In the genomic region with DNA sequence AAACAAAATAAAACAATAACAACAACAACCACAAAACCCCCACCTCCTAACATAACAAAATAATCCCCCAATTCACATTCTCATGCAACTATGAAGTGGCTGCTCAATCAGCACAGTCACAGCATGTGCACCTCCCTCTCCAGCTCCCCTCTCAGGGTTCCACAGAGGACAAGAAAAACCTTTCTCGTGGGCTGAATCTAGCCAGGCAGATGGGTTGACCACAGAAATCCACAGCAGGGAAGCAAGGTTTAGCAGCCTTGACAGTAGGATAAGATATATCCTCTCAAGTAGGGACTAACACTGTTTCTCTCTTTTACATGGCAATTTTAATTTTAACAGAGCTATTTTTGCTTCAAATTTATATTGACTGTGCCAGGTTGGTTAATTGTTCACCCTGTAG, we compare ENCODE assay signal across 1 cellular context.
TF ChIP-seq lines count a peak whose summit lies in the region.

No MANE protein-coding gene starts in this region.

TF ChIP-seq in GM23338, 12 proteins besides CTCF, POLR2A, EP300 and RAD21 (continued from another document):
- TF ChIP-seq, protein P1, sequence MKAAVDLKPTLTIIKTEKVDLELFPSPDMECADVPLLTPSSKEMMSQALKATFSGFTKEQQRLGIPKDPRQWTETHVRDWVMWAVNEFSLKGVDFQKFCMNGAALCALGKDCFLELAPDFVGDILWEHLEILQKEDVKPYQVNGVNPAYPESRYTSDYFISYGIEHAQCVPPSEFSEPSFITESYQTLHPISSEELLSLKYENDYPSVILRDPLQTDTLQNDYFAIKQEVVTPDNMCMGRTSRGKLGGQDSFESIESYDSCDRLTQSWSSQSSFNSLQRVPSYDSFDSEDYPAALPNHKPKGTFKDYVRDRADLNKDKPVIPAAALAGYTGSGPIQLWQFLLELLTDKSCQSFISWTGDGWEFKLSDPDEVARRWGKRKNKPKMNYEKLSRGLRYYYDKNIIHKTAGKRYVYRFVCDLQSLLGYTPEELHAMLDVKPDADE (IDR thresholded peaks at IDR 0.05): no peak
- TF ChIP-seq ZNF114 (CRISPR knock-in tag; IDR thresholded peaks at IDR 0.05): no peak
- TF ChIP-seq ZNF331 (CRISPR knock-in tag; IDR thresholded peaks at IDR 0.05; ENCODE audit: low read depth): no peak
- no peak for TF ChIP-seq STAT1 (IDR thresholded peaks at IDR 0.05; ENCODE audit: unreplicated experiment)
- TF ChIP-seq, protein P2, sequence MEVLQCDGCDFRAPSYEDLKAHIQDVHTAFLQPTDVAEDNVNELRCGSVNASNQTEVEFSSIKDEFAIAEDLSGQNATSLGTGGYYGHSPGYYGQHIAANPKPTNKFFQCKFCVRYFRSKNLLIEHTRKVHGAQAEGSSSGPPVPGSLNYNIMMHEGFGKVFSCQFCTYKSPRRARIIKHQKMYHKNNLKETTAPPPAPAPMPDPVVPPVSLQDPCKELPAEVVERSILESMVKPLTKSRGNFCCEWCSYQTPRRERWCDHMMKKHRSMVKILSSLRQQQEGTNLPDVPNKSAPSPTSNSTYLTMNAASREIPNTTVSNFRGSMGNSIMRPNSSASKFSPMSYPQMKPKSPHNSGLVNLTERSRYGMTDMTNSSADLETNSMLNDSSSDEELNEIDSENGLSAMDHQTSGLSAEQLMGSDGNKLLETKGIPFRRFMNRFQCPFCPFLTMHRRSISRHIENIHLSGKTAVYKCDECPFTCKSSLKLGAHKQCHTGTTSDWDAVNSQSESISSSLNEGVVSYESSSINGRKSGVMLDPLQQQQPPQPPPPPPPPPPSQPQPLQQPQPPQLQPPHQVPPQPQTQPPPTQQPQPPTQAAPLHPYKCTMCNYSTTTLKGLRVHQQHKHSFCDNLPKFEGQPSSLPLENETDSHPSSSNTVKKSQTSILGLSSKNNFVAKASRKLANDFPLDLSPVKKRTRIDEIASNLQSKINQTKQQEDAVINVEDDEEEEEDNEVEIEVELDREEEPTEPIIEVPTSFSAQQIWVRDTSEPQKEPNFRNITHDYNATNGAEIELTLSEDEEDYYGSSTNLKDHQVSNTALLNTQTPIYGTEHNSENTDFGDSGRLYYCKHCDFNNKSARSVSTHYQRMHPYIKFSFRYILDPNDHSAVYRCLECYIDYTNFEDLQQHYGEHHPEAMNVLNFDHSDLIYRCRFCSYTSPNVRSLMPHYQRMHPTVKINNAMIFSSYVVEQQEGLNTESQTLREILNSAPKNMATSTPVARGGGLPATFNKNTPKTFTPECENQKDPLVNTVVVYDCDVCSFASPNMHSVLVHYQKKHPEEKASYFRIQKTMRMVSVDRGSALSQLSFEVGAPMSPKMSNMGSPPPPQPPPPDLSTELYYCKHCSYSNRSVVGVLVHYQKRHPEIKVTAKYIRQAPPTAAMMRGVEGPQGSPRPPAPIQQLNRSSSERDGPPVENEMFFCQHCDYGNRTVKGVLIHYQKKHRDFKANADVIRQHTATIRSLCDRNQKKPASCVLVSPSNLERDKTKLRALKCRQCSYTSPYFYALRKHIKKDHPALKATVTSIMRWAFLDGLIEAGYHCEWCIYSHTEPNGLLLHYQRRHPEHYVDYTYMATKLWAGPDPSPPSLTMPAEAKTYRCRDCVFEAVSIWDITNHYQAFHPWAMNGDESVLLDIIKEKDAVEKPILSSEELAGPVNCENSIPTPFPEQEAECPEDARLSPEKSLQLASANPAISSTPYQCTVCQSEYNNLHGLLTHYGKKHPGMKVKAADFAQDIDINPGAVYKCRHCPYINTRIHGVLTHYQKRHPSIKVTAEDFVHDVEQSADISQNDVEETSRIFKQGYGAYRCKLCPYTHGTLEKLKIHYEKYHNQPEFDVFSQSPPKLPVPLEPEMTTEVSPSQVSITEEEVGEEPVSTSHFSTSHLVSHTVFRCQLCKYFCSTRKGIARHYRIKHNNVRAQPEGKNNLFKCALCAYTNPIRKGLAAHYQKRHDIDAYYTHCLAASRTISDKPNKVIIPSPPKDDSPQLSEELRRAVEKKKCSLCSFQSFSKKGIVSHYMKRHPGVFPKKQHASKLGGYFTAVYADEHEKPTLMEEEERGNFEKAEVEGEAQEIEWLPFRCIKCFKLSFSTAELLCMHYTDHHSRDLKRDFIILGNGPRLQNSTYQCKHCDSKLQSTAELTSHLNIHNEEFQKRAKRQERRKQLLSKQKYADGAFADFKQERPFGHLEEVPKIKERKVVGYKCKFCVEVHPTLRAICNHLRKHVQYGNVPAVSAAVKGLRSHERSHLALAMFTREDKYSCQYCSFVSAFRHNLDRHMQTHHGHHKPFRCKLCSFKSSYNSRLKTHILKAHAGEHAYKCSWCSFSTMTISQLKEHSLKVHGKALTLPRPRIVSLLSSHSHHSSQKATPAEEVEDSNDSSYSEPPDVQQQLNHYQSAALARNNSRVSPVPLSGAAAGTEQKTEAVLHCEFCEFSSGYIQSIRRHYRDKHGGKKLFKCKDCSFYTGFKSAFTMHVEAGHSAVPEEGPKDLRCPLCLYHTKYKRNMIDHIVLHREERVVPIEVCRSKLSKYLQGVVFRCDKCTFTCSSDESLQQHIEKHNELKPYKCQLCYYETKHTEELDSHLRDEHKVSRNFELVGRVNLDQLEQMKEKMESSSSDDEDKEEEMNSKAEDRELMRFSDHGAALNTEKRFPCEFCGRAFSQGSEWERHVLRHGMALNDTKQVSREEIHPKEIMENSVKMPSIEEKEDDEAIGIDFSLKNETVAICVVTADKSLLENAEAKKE (CRISPR knock-in tag; IDR thresholded peaks at IDR 0.05): no peak
- TF ChIP-seq NANOG (IDR thresholded peaks at IDR 0.05; ENCODE audit: borderline replicate concordance): no peak
- no peak for TF ChIP-seq JUNB (IDR thresholded peaks at IDR 0.05; ENCODE audit: unreplicated experiment)
- TF ChIP-seq CREB1 (CRISPR knock-in tag; IDR thresholded peaks at IDR 0.05; ENCODE audit: low read depth): no peak
- TF ChIP-seq POLR2AphosphoS5 (IDR thresholded peaks at IDR 0.05; ENCODE audit: low read depth): no peak
